In the genomic region with DNA sequence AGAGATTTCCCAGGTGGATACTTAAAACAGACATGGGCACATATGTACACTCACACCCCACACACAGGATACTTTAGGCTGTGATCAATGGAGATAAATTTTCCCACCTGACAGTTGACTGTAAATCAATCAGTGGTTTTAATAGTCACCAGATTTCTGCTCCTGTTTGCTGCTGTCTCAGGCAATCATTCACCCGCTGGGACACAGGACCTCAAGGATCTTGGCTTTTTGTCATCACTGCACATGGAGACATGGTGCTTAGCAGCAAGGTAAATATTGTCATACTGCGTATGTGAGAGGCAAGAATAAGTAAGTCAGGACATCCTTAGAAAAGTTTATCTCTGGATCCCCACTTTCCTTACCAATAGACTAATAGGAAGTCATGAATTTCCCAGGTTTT, we compare ENCODE assay signal across 2 cellular contexts.
TF ChIP-seq lines count a peak whose summit lies in the region.

No MANE protein-coding gene starts in this region.

TF ChIP-seq in liver, 16 proteins besides CTCF, POLR2A, EP300 and RAD21:
- TF ChIP-seq, protein P1, sequence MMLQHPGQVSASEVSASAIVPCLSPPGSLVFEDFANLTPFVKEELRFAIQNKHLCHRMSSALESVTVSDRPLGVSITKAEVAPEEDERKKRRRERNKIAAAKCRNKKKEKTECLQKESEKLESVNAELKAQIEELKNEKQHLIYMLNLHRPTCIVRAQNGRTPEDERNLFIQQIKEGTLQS (IDR thresholded peaks at IDR 0.05), result no peak
- TF ChIP-seq NR2F2 (IDR thresholded peaks at IDR 0.05), result no peak
- TF ChIP-seq HNF4G (IDR thresholded peaks at IDR 0.05), result no peak
- TF ChIP-seq JUND (IDR thresholded peaks at IDR 0.05), result no peak
- TF ChIP-seq, protein P2, sequence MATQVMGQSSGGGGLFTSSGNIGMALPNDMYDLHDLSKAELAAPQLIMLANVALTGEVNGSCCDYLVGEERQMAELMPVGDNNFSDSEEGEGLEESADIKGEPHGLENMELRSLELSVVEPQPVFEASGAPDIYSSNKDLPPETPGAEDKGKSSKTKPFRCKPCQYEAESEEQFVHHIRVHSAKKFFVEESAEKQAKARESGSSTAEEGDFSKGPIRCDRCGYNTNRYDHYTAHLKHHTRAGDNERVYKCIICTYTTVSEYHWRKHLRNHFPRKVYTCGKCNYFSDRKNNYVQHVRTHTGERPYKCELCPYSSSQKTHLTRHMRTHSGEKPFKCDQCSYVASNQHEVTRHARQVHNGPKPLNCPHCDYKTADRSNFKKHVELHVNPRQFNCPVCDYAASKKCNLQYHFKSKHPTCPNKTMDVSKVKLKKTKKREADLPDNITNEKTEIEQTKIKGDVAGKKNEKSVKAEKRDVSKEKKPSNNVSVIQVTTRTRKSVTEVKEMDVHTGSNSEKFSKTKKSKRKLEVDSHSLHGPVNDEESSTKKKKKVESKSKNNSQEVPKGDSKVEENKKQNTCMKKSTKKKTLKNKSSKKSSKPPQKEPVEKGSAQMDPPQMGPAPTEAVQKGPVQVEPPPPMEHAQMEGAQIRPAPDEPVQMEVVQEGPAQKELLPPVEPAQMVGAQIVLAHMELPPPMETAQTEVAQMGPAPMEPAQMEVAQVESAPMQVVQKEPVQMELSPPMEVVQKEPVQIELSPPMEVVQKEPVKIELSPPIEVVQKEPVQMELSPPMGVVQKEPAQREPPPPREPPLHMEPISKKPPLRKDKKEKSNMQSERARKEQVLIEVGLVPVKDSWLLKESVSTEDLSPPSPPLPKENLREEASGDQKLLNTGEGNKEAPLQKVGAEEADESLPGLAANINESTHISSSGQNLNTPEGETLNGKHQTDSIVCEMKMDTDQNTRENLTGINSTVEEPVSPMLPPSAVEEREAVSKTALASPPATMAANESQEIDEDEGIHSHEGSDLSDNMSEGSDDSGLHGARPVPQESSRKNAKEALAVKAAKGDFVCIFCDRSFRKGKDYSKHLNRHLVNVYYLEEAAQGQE (IDR thresholded peaks at IDR 0.05), result no peak
- peak; percentile 36 to 65 for TF ChIP-seq RXRA (IDR thresholded peaks at IDR 0.05)
- TF ChIP-seq, protein P3, sequence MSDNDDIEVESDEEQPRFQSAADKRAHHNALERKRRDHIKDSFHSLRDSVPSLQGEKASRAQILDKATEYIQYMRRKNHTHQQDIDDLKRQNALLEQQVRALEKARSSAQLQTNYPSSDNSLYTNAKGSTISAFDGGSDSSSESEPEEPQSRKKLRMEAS (IDR thresholded peaks at IDR 0.05), result peak; percentile 42
- no peak for TF ChIP-seq FOXA1 (IDR thresholded peaks at IDR 0.05)
- no peak for TF ChIP-seq GABPA (IDR thresholded peaks at IDR 0.05 in 1 of 2, conservative IDR thresholded peaks at IDR 0.05 in 1 of 2)
- TF ChIP-seq, protein P4, sequence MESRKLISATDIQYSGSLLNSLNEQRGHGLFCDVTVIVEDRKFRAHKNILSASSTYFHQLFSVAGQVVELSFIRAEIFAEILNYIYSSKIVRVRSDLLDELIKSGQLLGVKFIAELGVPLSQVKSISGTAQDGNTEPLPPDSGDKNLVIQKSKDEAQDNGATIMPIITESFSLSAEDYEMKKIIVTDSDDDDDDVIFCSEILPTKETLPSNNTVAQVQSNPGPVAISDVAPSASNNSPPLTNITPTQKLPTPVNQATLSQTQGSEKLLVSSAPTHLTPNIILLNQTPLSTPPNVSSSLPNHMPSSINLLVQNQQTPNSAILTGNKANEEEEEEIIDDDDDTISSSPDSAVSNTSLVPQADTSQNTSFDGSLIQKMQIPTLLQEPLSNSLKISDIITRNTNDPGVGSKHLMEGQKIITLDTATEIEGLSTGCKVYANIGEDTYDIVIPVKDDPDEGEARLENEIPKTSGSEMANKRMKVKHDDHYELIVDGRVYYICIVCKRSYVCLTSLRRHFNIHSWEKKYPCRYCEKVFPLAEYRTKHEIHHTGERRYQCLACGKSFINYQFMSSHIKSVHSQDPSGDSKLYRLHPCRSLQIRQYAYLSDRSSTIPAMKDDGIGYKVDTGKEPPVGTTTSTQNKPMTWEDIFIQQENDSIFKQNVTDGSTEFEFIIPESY (IDR thresholded peaks at IDR 0.05), result no peak
- TF ChIP-seq YY1 (IDR thresholded peaks at IDR 0.05), result no peak
- TF ChIP-seq SP1 (IDR thresholded peaks at IDR 0.05), result no peak
- TF ChIP-seq FOXA2 (IDR thresholded peaks at IDR 0.05), result peak; percentile 35
- TF ChIP-seq HNF4A (conservative IDR thresholded peaks at IDR 0.05), result peak; percentile 9 to 33
- TF ChIP-seq TAF1 (conservative IDR thresholded peaks at IDR 0.05), result no peak
- TF ChIP-seq EGR1 (IDR thresholded peaks at IDR 0.05; ENCODE audit: low read depth in 2 of 2), result no peak
TF ChIP-seq in liver: peak in this region for 4.

TF ChIP-seq in HepG2, 621 proteins besides CTCF, POLR2A, EP300 and RAD21 (continued from another document):
- TF ChIP-seq GPN1 (CRISPR knock-in tag; IDR thresholded peaks at IDR 0.05; ENCODE audit: borderline replicate concordance), result no peak
- no peak for TF ChIP-seq NCOR1 (IDR thresholded peaks at IDR 0.05; ENCODE audit: borderline replicate concordance, low read length)
- TF ChIP-seq ZNF672 (CRISPR knock-in tag; IDR thresholded peaks at IDR 0.05), result no peak
- TF ChIP-seq, protein P5, sequence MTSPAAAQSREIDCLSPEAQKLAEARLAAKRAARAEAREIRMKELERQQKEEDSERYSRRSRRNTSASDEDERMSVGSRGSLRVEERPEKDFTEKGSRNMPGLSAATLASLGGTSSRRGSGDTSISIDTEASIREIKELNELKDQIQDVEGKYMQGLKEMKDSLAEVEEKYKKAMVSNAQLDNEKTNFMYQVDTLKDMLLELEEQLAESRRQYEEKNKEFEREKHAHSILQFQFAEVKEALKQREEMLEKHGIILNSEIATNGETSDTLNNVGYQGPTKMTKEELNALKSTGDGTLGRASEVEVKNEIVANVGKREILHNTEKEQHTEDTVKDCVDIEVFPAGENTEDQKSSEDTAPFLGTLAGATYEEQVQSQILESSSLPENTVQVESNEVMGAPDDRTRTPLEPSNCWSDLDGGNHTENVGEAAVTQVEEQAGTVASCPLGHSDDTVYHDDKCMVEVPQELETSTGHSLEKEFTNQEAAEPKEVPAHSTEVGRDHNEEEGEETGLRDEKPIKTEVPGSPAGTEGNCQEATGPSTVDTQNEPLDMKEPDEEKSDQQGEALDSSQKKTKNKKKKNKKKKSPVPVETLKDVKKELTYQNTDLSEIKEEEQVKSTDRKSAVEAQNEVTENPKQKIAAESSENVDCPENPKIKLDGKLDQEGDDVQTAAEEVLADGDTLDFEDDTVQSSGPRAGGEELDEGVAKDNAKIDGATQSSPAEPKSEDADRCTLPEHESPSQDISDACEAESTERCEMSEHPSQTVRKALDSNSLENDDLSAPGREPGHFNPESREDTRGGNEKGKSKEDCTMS (CRISPR knock-in tag; conservative IDR thresholded peaks at IDR 0.05), result no peak
- TF ChIP-seq MIXL1 (CRISPR knock-in tag; IDR thresholded peaks at IDR 0.05), result no peak
- TF ChIP-seq, protein P6, sequence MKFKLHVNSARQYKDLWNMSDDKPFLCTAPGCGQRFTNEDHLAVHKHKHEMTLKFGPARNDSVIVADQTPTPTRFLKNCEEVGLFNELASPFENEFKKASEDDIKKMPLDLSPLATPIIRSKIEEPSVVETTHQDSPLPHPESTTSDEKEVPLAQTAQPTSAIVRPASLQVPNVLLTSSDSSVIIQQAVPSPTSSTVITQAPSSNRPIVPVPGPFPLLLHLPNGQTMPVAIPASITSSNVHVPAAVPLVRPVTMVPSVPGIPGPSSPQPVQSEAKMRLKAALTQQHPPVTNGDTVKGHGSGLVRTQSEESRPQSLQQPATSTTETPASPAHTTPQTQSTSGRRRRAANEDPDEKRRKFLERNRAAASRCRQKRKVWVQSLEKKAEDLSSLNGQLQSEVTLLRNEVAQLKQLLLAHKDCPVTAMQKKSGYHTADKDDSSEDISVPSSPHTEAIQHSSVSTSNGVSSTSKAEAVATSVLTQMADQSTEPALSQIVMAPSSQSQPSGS (CRISPR knock-in tag; IDR thresholded peaks at IDR 0.05), result no peak
- TF ChIP-seq, protein P7, sequence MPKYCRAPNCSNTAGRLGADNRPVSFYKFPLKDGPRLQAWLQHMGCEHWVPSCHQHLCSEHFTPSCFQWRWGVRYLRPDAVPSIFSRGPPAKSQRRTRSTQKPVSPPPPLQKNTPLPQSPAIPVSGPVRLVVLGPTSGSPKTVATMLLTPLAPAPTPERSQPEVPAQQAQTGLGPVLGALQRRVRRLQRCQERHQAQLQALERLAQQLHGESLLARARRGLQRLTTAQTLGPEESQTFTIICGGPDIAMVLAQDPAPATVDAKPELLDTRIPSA (CRISPR knock-in tag; IDR thresholded peaks at IDR 0.05; ENCODE audit: borderline replicate concordance), result no peak
- no peak for TF ChIP-seq ZNF136 (CRISPR knock-in tag; IDR thresholded peaks at IDR 0.05; ENCODE audit: low read depth)
TF ChIP-seq in HepG2: peak in this region for 0.
